In genomic region chr1:21625390-21626190, GRCh38 we compare ENCODE assay signal across 1 cellular context.
TF ChIP-seq lines count a peak whose summit lies in the region.

No MANE protein-coding gene starts in this region.

TF ChIP-seq in K562, 482 proteins besides CTCF, POLR2A, EP300 and RAD21 (continued from another document):
- TF ChIP-seq ZMIZ1 (IDR thresholded peaks at IDR 0.05; ENCODE audit: low read depth in 2 of 2, low read length in 2 of 2) (no peak), CC2D1A (IDR thresholded peaks at IDR 0.05) (no peak), BRD9 (IDR thresholded peaks at IDR 0.05; ENCODE audit: low read depth, partially characterized antibody) (peak; percentile 80), SMARCA5 (IDR thresholded peaks at IDR 0.05) (peak; percentile 90), CBX3 (IDR thresholded peaks at IDR 0.05; ENCODE audit: borderline replicate concordance in 1 of 2, low read length in 2 of 2) (0 out of 3 replicates have a peak, but pooled peaks of 1 of the 2 experiments have one; percentile 13), GTF2F1 (IDR thresholded peaks at IDR 0.05; ENCODE audit: low read depth, low read length) (no peak), RBM25 (IDR thresholded peaks at IDR 0.05; ENCODE audit: low read depth, low read length, severe bottlenecking) (peak; percentile 90), SRSF3 (IDR thresholded peaks at IDR 0.05; ENCODE audit: insufficient read depth, low read length) (no peak), MBD2 (IDR thresholded peaks at IDR 0.05; ENCODE audit: borderline replicate concordance, low read depth) (no peak)
